19 cellular contexts compared by ENCODE assay signal in genomic region chr14:34347683-34348082, GRCh38.
DNase-seq lines count a peak whose midpoint lies in the region; ATAC-seq and TF ChIP-seq lines count a peak whose summit lies in the region.
"Had no signal": no experiment of that assay in that cellular context is flagged by ENCODE, and none has a peak within 500 bp of the region (broad histone marks: within the 10 kb centered on the region; RNA-seq: fewer than 3 reads in every experiment).

No MANE protein-coding gene starts in this region.

- in situ Hi-C loops in KBM-7 (cut with MboI; ENCODE audit: low pct_unique_long_range_greater_than_20kb, low sequenced_read_pairs) = no loop called here

- POLR2A ChIA-PET in GM10248 (lab: Yijun Ruan, JAX) = no interaction called here

- CTCF ChIA-PET in GM10248 (lab: Yijun Ruan, JAX) = no interaction called here

- DNase-seq in GM10248 (ENCODE audit: extremely low spot score) = peak; percentile 23
- peak; percentile 50 for DNase-seq in KBM-7
- no peak for DNase-seq in T1000 (lab: John Stamatoyannopoulos, UW)
- DNase-seq in effector CD4-positive, alpha-beta T cell = no peak
- DNase-seq: activated B cell treated with CpG ODN at 0.5 μM for 24 hours; activated T-cell treated with anti-CD3 and anti-CD28 coated beads, Interleukin-2, amount 50 U/mL, for 4 hours; amygdala; left lung; MG63; naive thymus-derived CD8-positive, alpha-beta T cell; NCI-H2171; OCI-M1; stimulated activated naive CD4-positive, alpha-beta T cell; SW 1271; uterus had no signal

- ATAC-seq in GM18861 (IDR thresholded peaks at IDR 0.05; ENCODE audit: unreplicated experiment) = peak; percentile 94
- peak; percentile 91 for ATAC-seq in HG02759 (IDR thresholded peaks at IDR 0.05; ENCODE audit: unreplicated experiment)
- no peak for ATAC-seq in HG02970 (IDR thresholded peaks at IDR 0.05; ENCODE audit: low FRiP score, unreplicated experiment)
- ATAC-seq in GM18867 (IDR thresholded peaks at IDR 0.05; ENCODE audit: unreplicated experiment) = no peak
- ATAC-seq: activated T-cell treated with anti-CD3 and anti-CD28 coated beads, Interleukin-2, amount 50 U/mL, for 4 hours; left lung; naive thymus-derived CD8-positive, alpha-beta T cell had no signal

- TF ChIP-seq CTCF in GM10248 (IDR thresholded peaks at IDR 0.05; ENCODE audit: control extremely low read depth, extremely low read depth, low read depth, missing control alignments) = no peak

Comparison
In these comparisons a context has a peak if more than half of its experiments do, and no peak if none do; other contexts are left out.
1. DNase-seq: peak in GM10248 (single experiment) and KBM-7 (single experiment); none in T1000 (single experiment) and effector CD4-positive, alpha-beta T cell (single experiment).
2. ATAC-seq: peak in GM18861 (single experiment) and HG02759 (single experiment); none in HG02970 (single experiment) and GM18867 (single experiment).